8 cellular contexts compared by ENCODE assay signal in the genomic region with DNA sequence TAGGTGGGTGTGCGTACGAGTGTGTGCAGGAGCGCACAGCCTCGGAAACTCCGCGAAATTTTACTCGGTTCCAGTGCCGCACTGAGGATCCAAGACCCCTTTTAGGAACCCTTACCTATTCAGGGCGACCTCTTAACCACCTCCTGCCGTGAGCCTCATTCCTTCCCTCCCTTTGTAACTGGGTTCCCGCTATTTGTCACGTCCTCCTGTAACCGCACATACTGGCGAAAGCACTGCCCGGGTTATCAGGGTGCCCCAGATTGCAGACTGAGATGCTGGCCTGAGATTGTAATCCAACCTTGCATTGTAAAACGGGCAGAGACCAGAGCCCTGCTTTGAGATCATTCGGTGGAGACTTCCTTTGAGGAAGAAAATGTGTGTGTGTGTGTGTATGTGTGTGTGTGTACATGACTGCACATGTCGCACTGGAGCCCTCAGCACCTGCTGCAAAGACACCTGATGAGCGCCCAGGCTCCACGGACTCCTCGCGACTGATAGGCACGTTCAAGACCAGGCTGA.
DNase-seq lines count a peak whose midpoint lies in the region; TF ChIP-seq lines count a peak whose summit lies in the region.

No MANE protein-coding gene starts in this region.

- peak overlapping the region; percentile 98 for H3K23ac ChIP-seq in neuronal stem cell (ENCODE audit: low read depth, low read length, poor library complexity)

- peak overlapping the region; percentile 82 for H3K4me2 ChIP-seq in neuronal stem cell (ENCODE audit: insufficient read depth, low read length, poor library complexity, severe bottlenecking)

- H3K14ac ChIP-seq in neuronal stem cell (ENCODE audit: low read length): no peak overlapping the region

- peaks cover 21% of the 10 kb centered on the region for H3K36me3 Mint-ChIP-seq in HFFc6 (ENCODE audit: low read depth)

- peak overlapping the region; percentile 47 for H4K91ac ChIP-seq in neuronal stem cell (ENCODE audit: low read depth, low read length, poor library complexity)

- H3K4me3 Mint-ChIP-seq in HFFc6: peak overlapping the region; percentile 92

- H2AFZ ChIP-seq in neuronal stem cell (ENCODE audit: low read length): peak overlapping the region; percentile 90

- H3K27ac Mint-ChIP-seq in HFFc6: peak overlapping the region; percentile 85

- H2BK15ac ChIP-seq in neuronal stem cell (ENCODE audit: low read length): peak overlapping the region; percentile 33

- peaks cover 3% of the 10 kb centered on the region for H3K79me1 ChIP-seq in neuronal stem cell (ENCODE audit: low read depth, low read length)

- H2BK120ac ChIP-seq in neuronal stem cell (ENCODE audit: low read depth, low read length): peak overlapping the region; percentile 20

- H2BK5ac ChIP-seq in neuronal stem cell (ENCODE audit: low read length): peak overlapping the region; percentile 50

- peaks cover 39% of the 10 kb centered on the region for H3K4me1 Mint-ChIP-seq in HFFc6 (ENCODE audit: low read depth)

- TF ChIP-seq CTCF in HFFc6 (IDR thresholded peaks at IDR 0.05) (no peak), fibroblast of the aortic adventitia (IDR thresholded peaks at IDR 0.05; ENCODE audit: insufficient read depth, low read length) (no peak)

- H3K9me3 Mint-ChIP-seq in HFFc6: peaks cover 5% of the 10 kb centered on the region; the same call in 1 of the 2 replicates

- peak; percentile 44 for DNase-seq in NCI-H2171 treated with DMSO at 0.1 percent for 48 hours (lab: John Stamatoyannopoulos, UW)
- no peak for DNase-seq in NCI-H2171 (lab: John Stamatoyannopoulos, UW)
- DNase-seq in HFFc6: peak; percentile 27
- peak; percentile 25 for DNase-seq in NCI-H146 treated with DMSO at 0.1 percent for 48 hours (lab: John Stamatoyannopoulos, UW; ENCODE audit: unreplicated experiment)
- DNase-seq in activated CD8-positive, alpha-beta memory T cell treated with anti-CD3 and anti-CD28 coated beads, Interleukin-2, amount 50 U/mL, for 48 hours: peak; percentile 72
- DNase-seq in fibroblast of the aortic adventitia (ENCODE audit: low read depth): peak; percentile 36
- DNase-seq in neuronal stem cell (ENCODE audit: low spot score): peak; percentile 33
- no peak for DNase-seq in middle frontal gyrus (ENCODE audit: extremely low spot score, low spot score)

- H3K36me3 ChIP-seq in neuronal stem cell (replicated peaks in 1 of 2; ENCODE audit: control insufficient read depth in 2 of 2, insufficient read depth in 2 of 2, low read length in 2 of 2): no peaks in the 10 kb centered on the region

- peaks cover 0 to 14% of the 10 kb centered on the region in 2 donors for H3K9me3 ChIP-seq in neuronal stem cell (replicated peaks in 1 of 2; ENCODE audit: control insufficient read depth in 2 of 2, insufficient read depth in 1 of 2, low read depth in 1 of 2, low read length in 2 of 2)

- no peak overlapping the region for H2BK12ac ChIP-seq in neuronal stem cell (ENCODE audit: low read length)

- peak overlapping the region; percentile 79 for H3K4me3 ChIP-seq in fibroblast of the aortic adventitia (ENCODE audit: low read depth, low read length)
- H3K4me3 ChIP-seq in neuronal stem cell (ENCODE audit: low read length in 2 of 2): peak overlapping the region; percentile 67 to 96

- peaks cover 1% of the 10 kb centered on the region; the same call in 1 of the 2 replicates for H3K27me3 Mint-ChIP-seq in HFFc6 (ENCODE audit: insufficient read depth)

- peaks cover 0 to 4% of the 10 kb centered on the region in 2 donors for H3K4me1 ChIP-seq in neuronal stem cell (ENCODE audit: control insufficient read depth in 2 of 2, insufficient read depth in 1 of 2, low read depth in 1 of 2, low read length in 2 of 2)

- H2AK5ac ChIP-seq in neuronal stem cell (ENCODE audit: low read depth, low read length): no peak overlapping the region

- peak overlapping the region; percentile 81 for H3K9ac ChIP-seq in neuronal stem cell (ENCODE audit: low read depth, low read length, poor library complexity)

- no CpG with 5 or more reads among the region's 23 CpGs for WGBS in neuronal stem cell (ENCODE audit: extremely low coverage in 2 of 2, insufficient read length in 2 of 2, insufficient replicate concordance in 1 of 2), 2 donors

- no peak overlapping the region for H4K8ac ChIP-seq in neuronal stem cell (ENCODE audit: low read depth, low read length)

- peak overlapping the region; percentile 93 for H3K18ac ChIP-seq in neuronal stem cell (ENCODE audit: low read length)

- no peak overlapping the region for H3K4ac ChIP-seq in neuronal stem cell (ENCODE audit: low read length)

- no peaks in the 10 kb centered on the region for H3K27me3 ChIP-seq in neuronal stem cell (ENCODE audit: control insufficient read depth in 3 of 3, insufficient read depth in 3 of 3, low read depth in 1 of 3, low read length in 3 of 3)

- H3K27ac ChIP-seq in neuronal stem cell (replicated peaks; ENCODE audit: low read length): peak overlapping the region; percentile 65

Comparison
In these comparisons a context has a peak if more than half of its experiments do, and no peak if none do; other contexts are left out.
1. DNase-seq: peak in NCI-H2171 treated with DMSO at 0.1 percent for 48 hours (single experiment), HFFc6 (single experiment), NCI-H146 treated with DMSO at 0.1 percent for 48 hours (single experiment), activated CD8-positive, alpha-beta memory T cell treated with anti-CD3 and anti-CD28 coated beads, Interleukin-2, amount 50 U/mL, for 48 hours (single experiment), fibroblast of the aortic adventitia (single experiment) and neuronal stem cell (single experiment); none in NCI-H2171 (single experiment) and middle frontal gyrus (single experiment).